In genomic region chr5:179288809-179289185, GRCh38 we compare ENCODE assay signal across 14 cellular contexts. TPM values are rescaled to one million over a fixed set of nuclear protein-coding genes. Genes with fewer than 3 reads are reported as not detected.
"Had no signal": no experiment of that assay in that cellular context is flagged by ENCODE, and none has a peak within 500 bp of the region (broad histone marks: within the 10 kb centered on the region; RNA-seq: fewer than 3 reads in every experiment).

No MANE protein-coding gene starts in this region.

- H3K9me3 Mint-ChIP-seq: activated naive CD8-positive, alpha-beta T cell treated with anti-CD3 and anti-CD28 coated beads, Interleukin-2, amount 10 ng/mL, durations not matched to agents 7 days and 5 days; activated T-cell treated with anti-CD3 and anti-CD28 coated beads, Interleukin-2, amount 50 U/mL, for 24 hours; neural crest cell; stimulated activated naive CD8-positive, alpha-beta T cell treated with anti-CD3 and anti-CD28 coated beads, Interleukin-15, amount 100 ng/mL, for 72 hours had no signal

- H3K27ac Mint-ChIP-seq: activated naive CD8-positive, alpha-beta T cell treated with anti-CD3 and anti-CD28 coated beads, Interleukin-2, amount 10 ng/mL, durations not matched to agents 7 days and 5 days; activated T-cell treated with anti-CD3 and anti-CD28 coated beads, Interleukin-2, amount 50 U/mL, for 24 hours; stimulated activated naive CD8-positive, alpha-beta T cell treated with anti-CD3 and anti-CD28 coated beads, Interleukin-15, amount 100 ng/mL, for 72 hours had no signal

- H3K4me3 ChIP-seq: esophagus squamous epithelium, thyroid gland had no signal

- H3K4me1 Mint-ChIP-seq: activated naive CD8-positive, alpha-beta T cell treated with anti-CD3 and anti-CD28 coated beads, Interleukin-2, amount 10 ng/mL, durations not matched to agents 7 days and 5 days; stimulated activated naive CD8-positive, alpha-beta T cell treated with anti-CD3 and anti-CD28 coated beads, Interleukin-15, amount 100 ng/mL, for 72 hours had no signal

- H3K36me3 ChIP-seq: esophagus squamous epithelium, thyroid gland had no signal

- H3K9me3 ChIP-seq: esophagus squamous epithelium, thyroid gland had no signal

- H3K79me2 ChIP-seq: parathyroid adenoma had no signal

- H3K4me1 ChIP-seq: parathyroid adenoma, thyroid gland had no signal

- H3K9ac ChIP-seq: parathyroid adenoma had no signal

- H2AFZ ChIP-seq: parathyroid adenoma had no signal

- H3K27ac ChIP-seq: esophagus squamous epithelium, parathyroid adenoma, thyroid gland had no signal

- H3K36me3 Mint-ChIP-seq: activated naive CD8-positive, alpha-beta T cell treated with anti-CD3 and anti-CD28 coated beads, Interleukin-2, amount 10 ng/mL, durations not matched to agents 7 days and 5 days had no signal

- H3K4me3 Mint-ChIP-seq: activated naive CD8-positive, alpha-beta T cell treated with anti-CD3 and anti-CD28 coated beads, Interleukin-2, amount 10 ng/mL, durations not matched to agents 7 days and 5 days; activated T-cell treated with anti-CD3 and anti-CD28 coated beads, Interleukin-2, amount 50 U/mL, for 24 hours; neural crest cell; stimulated activated naive CD8-positive, alpha-beta T cell treated with anti-CD3 and anti-CD28 coated beads, Interleukin-15, amount 100 ng/mL, for 72 hours had no signal

- DNase-seq: activated naive CD8-positive, alpha-beta T cell treated with anti-CD3 and anti-CD28 coated beads, Interleukin-2, amount 10 ng/mL, durations not matched to agents 7 days and 5 days; activated T-cell treated with anti-CD3 and anti-CD28 coated beads, Interleukin-2, amount 50 U/mL, for 24 hours; anterior cingulate cortex; esophagus squamous epithelium; foreskin fibroblast; head of caudate nucleus; stimulated activated CD4-positive, alpha-beta T cell treated with anti-CD3 and anti-CD28 coated beads, Interleukin-12 subunit alpha, Interleukin-12 subunit beta, amount 100 ng/mL, for 4 hours; stimulated activated CD8-positive, alpha-beta memory T cell treated with anti-CD3 and anti-CD28 coated beads, Interleukin-4, amount 100 ng/mL, for 48 hours; stimulated activated naive CD8-positive, alpha-beta T cell treated with anti-CD3 and anti-CD28 coated beads, Interleukin-15, amount 100 ng/mL, for 72 hours; thyroid gland had no signal

- H3K27me3 Mint-ChIP-seq: activated T-cell treated with anti-CD3 and anti-CD28 coated beads, Interleukin-2, amount 50 U/mL, for 24 hours; stimulated activated naive CD8-positive, alpha-beta T cell treated with anti-CD3 and anti-CD28 coated beads, Interleukin-15, amount 100 ng/mL, for 72 hours had no signal

- H3K27me3 ChIP-seq: esophagus squamous epithelium, thyroid gland had no signal

- ATAC-seq: activated CD4-positive, CD25-positive, alpha-beta regulatory T cell treated with anti-CD3 and anti-CD28 coated beads, Interleukin-2, amount 50 U/mL, for 24 hours; stimulated activated naive CD8-positive, alpha-beta T cell treated with anti-CD3 and anti-CD28 coated beads, Interleukin-15, amount 100 ng/mL, for 72 hours had no signal

RNA-seq across cellular contexts. Expression of gene ADAMTS2, which starts 56.5 kb away (rescaled TPM):
- total RNA-seq: activated naive CD8-positive, alpha-beta T cell treated with anti-CD3 and anti-CD28 coated beads, Interleukin-2, amount 10 ng/mL, durations not matched to agents 7 days and 5 days; T-helper 2 cell treated with Interferon-gamma antibody and Interleukin-4, amounts not matched to agents 100 ng/mL and 5 ng/mL, for 36 hours had no signal
